35 cellular contexts compared by ENCODE assay signal in the genomic region with DNA sequence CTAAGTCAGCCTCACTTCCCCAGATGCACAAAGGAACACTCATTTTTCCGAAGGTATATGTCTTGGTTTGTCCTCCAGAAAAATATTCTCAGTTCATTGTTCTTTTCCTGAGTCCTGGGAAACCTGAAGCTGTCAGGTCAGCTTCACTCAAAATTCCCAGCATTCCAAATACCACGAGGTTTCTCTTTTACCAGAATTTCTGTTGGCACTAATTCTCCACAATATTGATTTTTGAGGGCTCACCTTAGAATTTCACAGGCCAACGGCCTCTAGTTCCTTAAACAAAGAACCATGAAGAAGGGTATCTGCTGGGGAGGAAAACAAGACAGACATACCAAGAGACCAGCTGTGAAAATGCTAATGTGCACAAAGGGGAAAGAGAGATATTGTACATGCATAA. TPM values are rescaled to one million over a fixed set of nuclear protein-coding genes. Genes with fewer than 3 reads are reported as not detected.
"Had no signal": no experiment of that assay in that cellular context is flagged by ENCODE, and none has a peak within 500 bp of the region (broad histone marks: within the 10 kb centered on the region; RNA-seq: fewer than 3 reads in every experiment).

No MANE protein-coding gene starts in this region.

- H3K36me3 ChIP-seq: ovary, prostate gland, spleen, suprapubic skin, tibial artery, transverse colon, upper lobe of right lung, uterus had no signal

- H3K9me3 ChIP-seq: ovary, prostate gland, spleen, suprapubic skin, testis, tibial artery, transverse colon, upper lobe of right lung, uterus had no signal

- H3K4me3 ChIP-seq: ovary, prostate gland, skin epidermis, smooth muscle cell, spleen, suprapubic skin, testis, tibial artery, transverse colon, upper lobe of right lung, uterus had no signal

- H3K27me3 Mint-ChIP-seq: naive B cell; naive thymus-derived CD8-positive, alpha-beta T cell; natural killer cell treated with Interleukin-12 subunit alpha and Interleukin-12 subunit beta and Interleukin-15 and Interleukin-18, amount 100 ng/mL, for 72 hours; stimulated activated memory B cell treated with anti-CD40 and anti-IgM and Interleukin-4, amounts not matched to agents 10 μg/mL and 1 μg/mL and 100 μg/mL, for 72 hours; stimulated activated naive CD8-positive, alpha-beta T cell treated with anti-CD3 and anti-CD28 coated beads, Interleukin-15, amount 100 ng/mL, for 72 hours; type B pancreatic cell had no signal

- ATAC-seq: naive thymus-derived CD8-positive, alpha-beta T cell; natural killer cell treated with Interleukin-12 subunit alpha and Interleukin-12 subunit beta and Interleukin-15 and Interleukin-18, amount 100 ng/mL, for 72 hours; right cardiac atrium; sciatic nerve; stimulated activated memory B cell treated with anti-CD40 and anti-IgM and Interleukin-4, amounts not matched to agents 10 μg/mL and 1 μg/mL and 100 μg/mL, for 72 hours; stimulated activated naive CD8-positive, alpha-beta T cell treated with anti-CD3 and anti-CD28 coated beads, Interleukin-15, amount 100 ng/mL, for 72 hours; stimulated activated naive CD8-positive, alpha-beta T cell treated with anti-CD3 and anti-CD28 coated beads, Interleukin-15, Interleukin-2, amounts not matched to agents 100 U/mL and 50 U/mL, for 24 hours; upper lobe of right lung had no signal

- H3K4me2 ChIP-seq: smooth muscle cell had no signal

- DNase-seq: naive B cell; naive thymus-derived CD8-positive, alpha-beta T cell; nephron progenitor cell; occipital lobe; ovary; right cardiac atrium; spleen; stimulated activated CD4-positive, alpha-beta T cell treated with anti-CD3 and anti-CD28 coated beads, Interleukin-12 subunit alpha, Interleukin-12 subunit beta, amount 100 ng/mL, for 4 hours; stimulated activated CD4-positive, alpha-beta T cell treated with anti-CD3 and anti-CD28 coated beads, Interleukin-1b, Interleukin-23, amount 100 ng/mL, for 48 hours; stimulated activated CD4-positive, alpha-beta T cell treated with anti-CD3 and anti-CD28 coated beads, Interleukin-4, amount 100 ng/mL, for 1 hour; stimulated activated CD4-positive, alpha-beta T cell treated with anti-CD3 and anti-CD28 coated beads, Interleukin-4, amount 100 ng/mL, for 4 hours; stimulated activated CD8-positive, alpha-beta memory T cell treated with anti-CD3 and anti-CD28 coated beads, Interleukin-4, amount 100 ng/mL, for 48 hours; stimulated activated naive CD4-positive, alpha-beta T cell; stimulated activated naive CD8-positive, alpha-beta T cell treated with anti-CD3 and anti-CD28 coated beads, Interleukin-15, amount 100 ng/mL, for 72 hours; stimulated activated naive CD8-positive, alpha-beta T cell treated with anti-CD3 and anti-CD28 coated beads, Interleukin-15, Interleukin-2, amounts not matched to agents 100 U/mL and 50 U/mL, for 24 hours; substantia nigra; testis; tibial artery; transverse colon; upper lobe of right lung; uterus had no signal

- H3K4me3 Mint-ChIP-seq: naive B cell; naive thymus-derived CD8-positive, alpha-beta T cell; natural killer cell treated with Interleukin-12 subunit alpha and Interleukin-12 subunit beta and Interleukin-15 and Interleukin-18, amount 100 ng/mL, for 72 hours; nephron progenitor cell; neural crest cell; stimulated activated memory B cell treated with anti-CD40 and anti-IgM and Interleukin-4, amounts not matched to agents 10 μg/mL and 1 μg/mL and 100 μg/mL, for 72 hours; stimulated activated naive CD8-positive, alpha-beta T cell treated with anti-CD3 and anti-CD28 coated beads, Interleukin-15, amount 100 ng/mL, for 72 hours; type B pancreatic cell had no signal

- H3K36me3 Mint-ChIP-seq: naive B cell; naive thymus-derived CD8-positive, alpha-beta T cell; natural killer cell treated with Interleukin-12 subunit alpha and Interleukin-12 subunit beta and Interleukin-15 and Interleukin-18, amount 100 ng/mL, for 72 hours; stimulated activated memory B cell treated with anti-CD40 and anti-IgM and Interleukin-4, amounts not matched to agents 10 μg/mL and 1 μg/mL and 100 μg/mL, for 72 hours; type B pancreatic cell had no signal

- H3K27ac ChIP-seq: ovary, prostate gland, skin epidermis, spleen, suprapubic skin, testis, tibial artery, transverse colon, upper lobe of right lung, uterus had no signal

- H3K9me3 Mint-ChIP-seq: stimulated activated memory B cell treated with anti-CD40 and anti-IgM and Interleukin-4, amounts not matched to agents 10 μg/mL and 1 μg/mL and 100 μg/mL, for 72 hours; stimulated activated naive CD8-positive, alpha-beta T cell treated with anti-CD3 and anti-CD28 coated beads, Interleukin-15, amount 100 ng/mL, for 72 hours; type B pancreatic cell had no signal

- H3K4me1 Mint-ChIP-seq: naive B cell; naive thymus-derived CD8-positive, alpha-beta T cell; nephron progenitor cell; neural crest cell; stimulated activated memory B cell treated with anti-CD40 and anti-IgM and Interleukin-4, amounts not matched to agents 10 μg/mL and 1 μg/mL and 100 μg/mL, for 72 hours; stimulated activated naive CD8-positive, alpha-beta T cell treated with anti-CD3 and anti-CD28 coated beads, Interleukin-15, amount 100 ng/mL, for 72 hours had no signal

- H3K27ac Mint-ChIP-seq: naive B cell; naive thymus-derived CD8-positive, alpha-beta T cell; natural killer cell treated with Interleukin-12 subunit alpha and Interleukin-12 subunit beta and Interleukin-15 and Interleukin-18, amount 100 ng/mL, for 72 hours; nephron progenitor cell; stimulated activated memory B cell treated with anti-CD40 and anti-IgM and Interleukin-4, amounts not matched to agents 10 μg/mL and 1 μg/mL and 100 μg/mL, for 72 hours; stimulated activated naive CD8-positive, alpha-beta T cell treated with anti-CD3 and anti-CD28 coated beads, Interleukin-15, amount 100 ng/mL, for 72 hours; type B pancreatic cell had no signal

- H3K27me3 ChIP-seq: ovary, spleen, suprapubic skin, testis, tibial artery, transverse colon, upper lobe of right lung, uterus had no signal

- H3K4me1 ChIP-seq: prostate gland, spleen, suprapubic skin, testis, tibial artery, transverse colon, upper lobe of right lung, uterus had no signal

RNA-seq across cellular contexts. Expression of a gene that starts 8.0 kb away (rescaled TPM):
- total RNA-seq: naive thymus-derived CD8-positive, alpha-beta T cell; natural killer cell treated with Interleukin-12 subunit alpha and Interleukin-12 subunit beta and Interleukin-15 and Interleukin-18, amount 100 ng/mL, for 72 hours; neural crest cell; occipital lobe; osteoblast; ovary; posterior vena cava; prostate gland; pulmonary artery endothelial cell; right cardiac atrium; sciatic nerve; smooth muscle cell; spleen; suprapubic skin; transverse colon; upper lobe of right lung; urinary bladder; uterus had no signal
- polyA plus RNA-seq: naive thymus-derived CD8-positive, alpha-beta T cell; ovary; right cardiac atrium; smooth muscle cell; spleen; thymus; urinary bladder had no signal

RNA-seq across cellular contexts. Expression of a gene that starts 15.8 kb away (rescaled TPM):
- total RNA-seq: naive thymus-derived CD8-positive, alpha-beta T cell; natural killer cell treated with Interleukin-12 subunit alpha and Interleukin-12 subunit beta and Interleukin-15 and Interleukin-18, amount 100 ng/mL, for 72 hours; neural crest cell; occipital lobe; osteoblast; ovary; posterior vena cava; pulmonary artery endothelial cell; right cardiac atrium; sciatic nerve; smooth muscle cell; spleen; suprapubic skin; transverse colon; upper lobe of right lung; urinary bladder; uterus had no signal
- polyA plus RNA-seq: naive thymus-derived CD8-positive, alpha-beta T cell; ovary; right cardiac atrium; smooth muscle cell; spleen; thymus; urinary bladder had no signal

RNA-seq across cellular contexts. Expression of a gene that starts 47.6 kb away (rescaled TPM):
- total RNA-seq: naive thymus-derived CD8-positive, alpha-beta T cell; natural killer cell treated with Interleukin-12 subunit alpha and Interleukin-12 subunit beta and Interleukin-15 and Interleukin-18, amount 100 ng/mL, for 72 hours; neural crest cell; occipital lobe; osteoblast; ovary; posterior vena cava; prostate gland; pulmonary artery endothelial cell; right cardiac atrium; sciatic nerve; smooth muscle cell; spleen; suprapubic skin; transverse colon; upper lobe of right lung; urinary bladder; uterus had no signal
- polyA plus RNA-seq: naive thymus-derived CD8-positive, alpha-beta T cell; ovary; right cardiac atrium; smooth muscle cell; spleen; thymus; urinary bladder had no signal
